ENCODE assay signal across 33 cellular contexts in genomic region chr14:102965282-102965681, GRCh38. TPM values are rescaled to one million over a fixed set of nuclear protein-coding genes. Genes with fewer than 3 reads are reported as not detected.
"Had no signal": no experiment of that assay in that cellular context is flagged by ENCODE, and none has a peak within 500 bp of the region (broad histone marks: within the 10 kb centered on the region; RNA-seq: fewer than 3 reads in every experiment).

No MANE protein-coding gene starts in this region.

- H3K4me3 Mint-ChIP-seq: activated CD4-positive, alpha-beta T cell treated with anti-CD3 and anti-CD28 coated beads for 36 hours; activated CD4-positive, alpha-beta T cell treated with anti-CD3 and anti-CD28 coated beads, Interleukin-2, amount 10 ng/mL, durations not matched to agents 7 days and 5 days; activated CD8-positive, alpha-beta T cell treated with anti-CD3 and anti-CD28 coated beads, Interleukin-2, amount 10 ng/mL, durations not matched to agents 7 days and 5 days; activated naive CD4-positive, alpha-beta T cell treated with anti-CD3 and anti-CD28 coated beads for 36 hours; activated T-cell treated with anti-CD3 and anti-CD28 coated beads, Interleukin-2, amount 50 U/mL, for 24 hours; activated T-helper 1 cell treated with anti-CD3 and anti-CD28 coated beads, Interleukin-12 subunit alpha, Interleukin-12 subunit beta, Interleukin-2, Interleukin-4 antibody, amounts not matched to agents 30 ng/mL and 10 ng/mL and 1 ng/mL, durations not matched to agents 14 hours and 24 hours and 36 hours; brain; WTC11 had no signal

- H3K4me1 Mint-ChIP-seq: activated CD4-positive, alpha-beta T cell treated with anti-CD3 and anti-CD28 coated beads for 36 hours; activated CD4-positive, alpha-beta T cell treated with anti-CD3 and anti-CD28 coated beads, Interleukin-2, amount 10 ng/mL, durations not matched to agents 7 days and 5 days; brain; WTC11 had no signal

- H3K4me3 ChIP-seq: adrenal gland, SJCRH30, SK-N-MC had no signal

- H3K27me3 ChIP-seq: adrenal gland, SJCRH30 had no signal

- H3K27ac Mint-ChIP-seq: activated CD4-positive, alpha-beta T cell treated with anti-CD3 and anti-CD28 coated beads for 36 hours; activated CD4-positive, alpha-beta T cell treated with anti-CD3 and anti-CD28 coated beads, Interleukin-2, amount 10 ng/mL, durations not matched to agents 7 days and 5 days; activated CD8-positive, alpha-beta T cell treated with anti-CD3 and anti-CD28 coated beads, Interleukin-2, amount 10 ng/mL, durations not matched to agents 7 days and 5 days; activated naive CD4-positive, alpha-beta T cell treated with anti-CD3 and anti-CD28 coated beads for 36 hours; activated naive CD4-positive, alpha-beta T cell treated with anti-CD3 and anti-CD28 coated beads, Interleukin-2, amount 50 U/mL, for 72 hours; activated T-cell treated with anti-CD3 and anti-CD28 coated beads, Interleukin-2, amount 50 U/mL, for 24 hours; activated T-helper 1 cell treated with anti-CD3 and anti-CD28 coated beads, Interleukin-12 subunit alpha, Interleukin-12 subunit beta, Interleukin-2, Interleukin-4 antibody, amounts not matched to agents 30 ng/mL and 10 ng/mL and 1 ng/mL, durations not matched to agents 14 hours and 24 hours and 36 hours; WTC11 had no signal

- H3K27me3 Mint-ChIP-seq: activated CD4-positive, alpha-beta T cell treated with anti-CD3 and anti-CD28 coated beads for 36 hours; activated CD4-positive, alpha-beta T cell treated with anti-CD3 and anti-CD28 coated beads, Interleukin-2, amount 10 ng/mL, durations not matched to agents 7 days and 5 days; activated T-cell treated with anti-CD3 and anti-CD28 coated beads, Interleukin-2, amount 50 U/mL, for 24 hours; brain had no signal

- DNase-seq: activated CD4-positive, alpha-beta T cell treated with anti-CD3 and anti-CD28 coated beads for 36 hours; activated CD4-positive, alpha-beta T cell treated with anti-CD3 and anti-CD28 coated beads, Interleukin-2, amount 10 ng/mL, durations not matched to agents 7 days and 5 days; activated CD4-positive, alpha-beta T cell treated with anti-CD3 and anti-CD28 coated beads, Interleukin-2, amount 50 U/mL, for 48 hours; activated CD8-positive, alpha-beta T cell treated with anti-CD3 and anti-CD28 coated beads, Interleukin-2, amount 10 ng/mL, durations not matched to agents 7 days and 5 days; activated gamma-delta T cell treated with Interleukin-2 at 50 U/mL for 16 hours; activated naive CD4-positive, alpha-beta T cell treated with anti-CD3 and anti-CD28 coated beads for 36 hours; activated T-cell treated with anti-CD3 and anti-CD28 coated beads, Interleukin-2, amount 50 U/mL, for 24 hours; adrenal gland; anterior cingulate cortex; central memory CD4-positive, alpha-beta T cell; NCI-H1092 treated with DMSO at 0.1 percent for 48 hours; NCI-H1417; NCI-H146; NCI-H187; NCI-H2029 treated with DMSO at 0.1 percent for 48 hours; NCI-H2107; NCI-H2171; NCI-H510A; NCI-H526; NCI-H748 treated with DMSO at 0.1 percent for 48 hours; NK-92 treated with Interleukin-12 subunit alpha and Interleukin-12 subunit beta, amount 100 ng/mL, for 24 hours; SHP77; SJCRH30; T1000 had no signal

- H3K36me3 Mint-ChIP-seq: activated naive CD4-positive, alpha-beta T cell treated with anti-CD3 and anti-CD28 coated beads, Interleukin-2, amount 50 U/mL, for 72 hours had no signal

- H3K9me3 Mint-ChIP-seq: activated CD4-positive, alpha-beta T cell treated with anti-CD3 and anti-CD28 coated beads, Interleukin-2, amount 10 ng/mL, durations not matched to agents 7 days and 5 days; activated naive CD4-positive, alpha-beta T cell treated with anti-CD3 and anti-CD28 coated beads for 36 hours; activated naive CD4-positive, alpha-beta T cell treated with anti-CD3 and anti-CD28 coated beads, Interleukin-2, amount 50 U/mL, for 72 hours; activated T-cell treated with anti-CD3 and anti-CD28 coated beads, Interleukin-2, amount 50 U/mL, for 24 hours; activated T-helper 1 cell treated with anti-CD3 and anti-CD28 coated beads, Interleukin-12 subunit alpha, Interleukin-12 subunit beta, Interleukin-2, Interleukin-4 antibody, amounts not matched to agents 30 ng/mL and 10 ng/mL and 1 ng/mL, durations not matched to agents 14 hours and 24 hours and 36 hours; brain; WTC11 had no signal

- ATAC-seq: activated CD4-positive, alpha-beta T cell treated with anti-CD3 and anti-CD28 coated beads for 36 hours; activated CD4-positive, CD25-positive, alpha-beta regulatory T cell treated with anti-CD3 and anti-CD28 coated beads, Interleukin-2, amount 50 U/mL, for 24 hours; activated CD8-positive, alpha-beta T cell treated with anti-CD3 and anti-CD28 coated beads, Interleukin-2, amount 10 ng/mL, durations not matched to agents 7 days and 5 days; activated naive CD4-positive, alpha-beta T cell treated with anti-CD3 and anti-CD28 coated beads, Interleukin-2, amount 50 U/mL, for 72 hours; Panc1; WTC11 had no signal

- H3K9me3 ChIP-seq: adrenal gland, SJCRH30 had no signal

- H3K27ac ChIP-seq: adrenal gland, SJCRH30, SK-N-MC had no signal

- H3K4me1 ChIP-seq: adrenal gland, SJCRH30 had no signal

RNA-seq across cellular contexts. Expression of gene AMN, which starts 42.8 kb away (rescaled TPM):
- total RNA-seq: M059J, RPMI7951, SJCRH30 had no signal
